ENCODE assay signal across 8 cellular contexts in the genomic region with DNA sequence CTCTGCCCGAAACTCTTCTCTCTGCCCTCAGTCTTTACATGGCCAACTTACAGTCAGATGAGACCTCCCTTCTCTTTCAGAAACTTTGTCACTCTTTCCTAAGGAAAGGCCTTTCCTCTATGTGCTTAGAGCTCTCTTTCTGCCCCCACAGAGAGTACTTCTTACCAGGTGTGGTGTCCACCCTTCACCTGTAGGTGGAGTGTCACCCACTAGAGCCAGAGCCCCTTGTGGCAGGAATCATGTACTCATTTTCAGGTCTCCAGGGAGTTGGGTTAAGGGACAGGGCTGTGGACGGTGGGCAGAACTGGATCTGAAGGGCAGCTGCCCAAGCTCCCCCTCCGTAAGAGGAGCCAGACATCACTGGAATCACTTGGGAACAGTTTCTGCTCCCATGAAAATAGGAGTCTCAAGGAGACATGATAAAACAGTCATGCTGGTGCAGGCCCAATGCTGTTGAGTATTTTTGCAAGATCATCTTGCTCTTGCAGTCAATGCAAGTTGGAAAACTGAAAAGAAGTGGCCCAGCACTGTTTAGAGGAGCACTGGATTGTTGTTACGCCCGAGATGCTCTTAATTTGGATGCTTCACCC.
DNase-seq lines count a peak whose midpoint lies in the region; ATAC-seq and TF ChIP-seq lines count a peak whose summit lies in the region.

No MANE protein-coding gene starts in this region.

- no peaks in the 10 kb centered on the region for H3K9me3 Mint-ChIP-seq in activated CD4-positive, alpha-beta T cell treated with anti-CD3 and anti-CD28 coated beads, Interleukin-2, amount 10 ng/mL, durations not matched to agents 7 days and 5 days

- H3K4me1 Mint-ChIP-seq in activated CD4-positive, alpha-beta T cell treated with anti-CD3 and anti-CD28 coated beads, Interleukin-2, amount 10 ng/mL, durations not matched to agents 7 days and 5 days, result no peaks in the 10 kb centered on the region

- DNase-seq in SK-N-DZ (ENCODE audit: low spot score), result peak; percentile 68
- peak; percentile 23 for DNase-seq in iris pigment epithelial cell (ENCODE audit: low read depth)
- no peak for DNase-seq in NK-92 (lab: John Stamatoyannopoulos, UW; ENCODE audit: unreplicated experiment)
- no peak for DNase-seq in activated CD4-positive, alpha-beta T cell treated with anti-CD3 and anti-CD28 coated beads, Interleukin-2, amount 50 U/mL, for 1 hour
- no peak for DNase-seq in activated CD4-positive, alpha-beta T cell treated with anti-CD3 and anti-CD28 coated beads, Interleukin-2, amount 10 ng/mL, durations not matched to agents 7 days and 5 days

- CTCF ChIA-PET in activated CD4-positive, alpha-beta T cell treated with anti-CD3 and anti-CD28 coated beads, Interleukin-2, amount 10 ng/mL, durations not matched to agents 7 days and 5 days (lab: Charles Lee), result interaction anchor here (1.0 kb wide), 1 partner anchor 12 kb away, joined by 3 read pairs; no protein-coding TSS in a partner anchor

- no peak overlapping the region for H3K27ac Mint-ChIP-seq in activated CD4-positive, alpha-beta T cell treated with anti-CD3 and anti-CD28 coated beads, Interleukin-2, amount 10 ng/mL, durations not matched to agents 7 days and 5 days

- H3K36me3 Mint-ChIP-seq in activated CD4-positive, alpha-beta T cell treated with anti-CD3 and anti-CD28 coated beads, Interleukin-2, amount 10 ng/mL, durations not matched to agents 7 days and 5 days (ENCODE audit: low read depth), result no peaks in the 10 kb centered on the region

- POLR2A ChIA-PET in activated CD4-positive, alpha-beta T cell treated with anti-CD3 and anti-CD28 coated beads, Interleukin-2, amount 10 ng/mL, durations not matched to agents 7 days and 5 days (lab: Charles Lee), result no interaction called here

- TF ChIP-seq CTCF in GM12872 (IDR thresholded peaks at IDR 0.05; ENCODE audit: insufficient read depth, low read depth, low read length), result peak; percentile 89

- no peak overlapping the region for H3K4me3 Mint-ChIP-seq in activated CD4-positive, alpha-beta T cell treated with anti-CD3 and anti-CD28 coated beads, Interleukin-2, amount 10 ng/mL, durations not matched to agents 7 days and 5 days

- ATAC-seq in GM21390 (IDR thresholded peaks at IDR 0.05; ENCODE audit: unreplicated experiment), result peak; percentile 97
- peak; percentile 91 for ATAC-seq in HG03469 (IDR thresholded peaks at IDR 0.05; ENCODE audit: unreplicated experiment)

- H3K27me3 Mint-ChIP-seq in activated CD4-positive, alpha-beta T cell treated with anti-CD3 and anti-CD28 coated beads, Interleukin-2, amount 10 ng/mL, durations not matched to agents 7 days and 5 days, result no peaks in the 10 kb centered on the region

Comparison
In these comparisons a context has a peak if more than half of its experiments do, and no peak if none do; other contexts are left out.
1. DNase-seq: peak in SK-N-DZ (single experiment) and iris pigment epithelial cell (single experiment); none in NK-92 (single experiment), activated CD4-positive, alpha-beta T cell treated with anti-CD3 and anti-CD28 coated beads, Interleukin-2, amount 50 U/mL, for 1 hour (single experiment) and activated CD4-positive, alpha-beta T cell treated with anti-CD3 and anti-CD28 coated beads, Interleukin-2, amount 10 ng/mL, durations not matched to agents 7 days and 5 days (single experiment).